16 cellular contexts compared by ENCODE assay signal in the genomic region with DNA sequence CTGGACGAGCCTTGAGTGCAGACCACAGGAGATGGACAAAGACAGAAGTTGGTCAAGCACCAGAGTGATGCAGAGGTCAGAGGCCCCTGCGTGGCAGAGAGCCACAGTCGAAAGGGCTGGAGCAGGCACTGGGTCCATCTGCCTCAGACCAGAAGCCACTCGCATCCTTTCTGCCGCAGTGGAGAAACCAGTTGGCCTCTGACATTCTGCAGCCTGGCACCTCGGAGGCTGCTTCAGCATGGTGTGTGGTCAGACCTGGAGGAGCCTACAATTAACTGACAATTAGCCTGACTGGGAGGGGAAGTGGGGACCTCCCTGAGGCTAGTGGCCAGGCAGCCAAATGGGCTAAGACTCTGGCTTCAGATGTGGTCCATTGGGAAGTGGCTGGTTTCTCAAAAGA.
"Had no signal": no experiment of that assay in that cellular context is flagged by ENCODE, and none has a peak within 500 bp of the region (broad histone marks: within the 10 kb centered on the region; RNA-seq: fewer than 3 reads in every experiment).

No MANE protein-coding gene starts in this region.

- H3K79me2 ChIP-seq: hepatocyte had no signal

- ATAC-seq: activated CD8-positive, alpha-beta T cell treated with anti-CD3 and anti-CD28 coated beads for 36 hours; activated T-helper 17 cell treated with anti-CD3 and anti-CD28 coated beads, Interleukin-2, amount 50 U/mL, for 72 hours; foreskin keratinocyte; natural killer cell had no signal

- H3K4me3 ChIP-seq: coronary artery, hepatocyte, lung, tibial artery, uterus had no signal

- H3K36me3 Mint-ChIP-seq: activated naive CD8-positive, alpha-beta T cell treated with anti-CD3 and anti-CD28 coated beads for 36 hours; natural killer cell had no signal

- H3K4me3 Mint-ChIP-seq: activated CD4-positive, alpha-beta T cell treated with anti-CD3 and anti-CD28 coated beads, Interleukin-2, amount 10 ng/mL, durations not matched to agents 24 days and 14 days; activated CD8-positive, alpha-beta T cell treated with anti-CD3 and anti-CD28 coated beads for 36 hours; activated naive CD8-positive, alpha-beta T cell treated with anti-CD3 and anti-CD28 coated beads for 36 hours; activated T-helper 17 cell treated with anti-CD3 and anti-CD28 coated beads, Interleukin-2, amount 50 U/mL, for 72 hours; natural killer cell had no signal

- H2AFZ ChIP-seq: hepatocyte had no signal

- H3K27ac ChIP-seq: coronary artery, foreskin keratinocyte, hepatocyte, tibial artery, uterus had no signal

- H3K27me3 ChIP-seq: hepatocyte, uterus had no signal

- H3K4me2 ChIP-seq: hepatocyte had no signal

- H3K4me1 ChIP-seq: foreskin keratinocyte, tibial artery, uterus had no signal

- H3K36me3 ChIP-seq: tibial artery, uterus had no signal

- H3K9me3 Mint-ChIP-seq: activated CD4-positive, alpha-beta T cell treated with anti-CD3 and anti-CD28 coated beads, Interleukin-2, amount 10 ng/mL, durations not matched to agents 24 days and 14 days; activated CD8-positive, alpha-beta T cell treated with anti-CD3 and anti-CD28 coated beads for 36 hours; activated naive CD8-positive, alpha-beta T cell treated with anti-CD3 and anti-CD28 coated beads for 36 hours; activated T-helper 17 cell treated with anti-CD3 and anti-CD28 coated beads, Interleukin-2, amount 50 U/mL, for 72 hours; natural killer cell had no signal

- H3K4me1 Mint-ChIP-seq: activated CD4-positive, alpha-beta T cell treated with anti-CD3 and anti-CD28 coated beads, Interleukin-2, amount 10 ng/mL, durations not matched to agents 24 days and 14 days; activated naive CD8-positive, alpha-beta T cell treated with anti-CD3 and anti-CD28 coated beads for 36 hours; activated T-helper 17 cell treated with anti-CD3 and anti-CD28 coated beads, Interleukin-2, amount 50 U/mL, for 72 hours; natural killer cell had no signal

- H3K9me3 ChIP-seq: tibial artery, uterus had no signal

- H3K27me3 Mint-ChIP-seq: activated CD4-positive, alpha-beta T cell treated with anti-CD3 and anti-CD28 coated beads, Interleukin-2, amount 10 ng/mL, durations not matched to agents 24 days and 14 days; activated T-helper 17 cell treated with anti-CD3 and anti-CD28 coated beads, Interleukin-2, amount 50 U/mL, for 72 hours had no signal

- DNase-seq: activated CD4-positive, alpha-beta T cell treated with anti-CD3 and anti-CD28 coated beads, Interleukin-2, amount 10 ng/mL, durations not matched to agents 24 days and 14 days; activated CD8-positive, alpha-beta T cell treated with anti-CD3 and anti-CD28 coated beads for 36 hours; activated naive CD4-positive, alpha-beta T cell; activated naive CD8-positive, alpha-beta T cell treated with anti-CD3 and anti-CD28 coated beads for 36 hours; activated T-cell treated with anti-CD3 and anti-CD28 coated beads, Interleukin-2, amount 50 U/mL, for 1 hour; amygdala; foreskin keratinocyte; natural killer cell; stimulated activated CD8-positive, alpha-beta memory T cell treated with anti-CD3 and anti-CD28 coated beads, Interleukin-4, amount 100 ng/mL, for 48 hours; stimulated activated naive CD4-positive, alpha-beta T cell treated with Interleukin-2 at 50 U/mL for 16 hours; tibial artery; uterus had no signal

- H3K27ac Mint-ChIP-seq: activated CD4-positive, alpha-beta T cell treated with anti-CD3 and anti-CD28 coated beads, Interleukin-2, amount 10 ng/mL, durations not matched to agents 24 days and 14 days; activated CD8-positive, alpha-beta T cell treated with anti-CD3 and anti-CD28 coated beads for 36 hours; activated naive CD8-positive, alpha-beta T cell treated with anti-CD3 and anti-CD28 coated beads for 36 hours; activated T-helper 17 cell treated with anti-CD3 and anti-CD28 coated beads, Interleukin-2, amount 50 U/mL, for 72 hours; natural killer cell had no signal
